Comparison of ENCODE assay signal across 21 cellular contexts in the genomic region with DNA sequence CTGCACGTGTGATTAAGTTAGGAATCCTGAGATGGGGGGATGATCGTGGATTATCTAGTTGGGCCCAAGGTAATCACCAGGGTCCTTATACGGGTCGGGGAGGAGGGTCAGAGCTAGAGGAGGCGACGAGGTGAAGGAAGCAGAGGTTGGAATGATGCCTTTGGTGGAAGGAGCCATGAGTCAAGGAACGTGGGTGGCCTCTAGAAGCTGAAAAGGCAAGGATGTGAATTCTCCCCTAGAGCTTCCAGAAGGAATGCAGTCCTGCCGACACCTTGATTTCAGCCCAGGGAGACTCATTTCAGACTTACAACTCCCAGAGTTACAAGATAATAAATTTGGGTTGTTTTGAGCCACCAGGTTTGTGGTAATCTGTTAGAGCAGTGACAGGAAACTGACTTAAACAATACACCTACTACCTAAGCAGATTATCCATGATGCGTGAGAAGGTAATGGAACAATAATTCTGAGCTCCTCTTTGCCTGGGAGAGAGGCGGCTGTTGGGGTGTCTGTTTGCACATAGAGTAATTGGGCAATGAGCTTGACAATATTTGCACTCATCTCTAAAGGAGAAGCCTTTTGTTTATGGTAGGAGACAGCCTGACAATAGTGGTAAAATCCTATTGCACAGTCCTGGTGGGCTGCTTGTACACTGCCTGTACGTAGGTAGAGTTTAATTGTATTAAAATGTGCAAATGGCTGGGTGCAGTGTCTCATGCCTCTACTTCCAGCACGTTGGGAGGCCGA.
A peak's percentile ranks its signal among the peaks of the same experiment; 100 is the strongest.
DNase-seq lines count a peak whose midpoint lies in the region; ATAC-seq, FAIRE-seq and TF ChIP-seq lines count a peak whose summit lies in the region.
"Had no signal": no experiment of that assay in that cellular context is flagged by ENCODE, and none has a peak within 500 bp of the region (broad histone marks: within the 10 kb centered on the region; RNA-seq: fewer than 3 reads in every experiment).

No MANE protein-coding gene starts in this region.

- no peak overlapping the region for H3K4me3 ChIP-seq in CD4-positive, CD25-positive, alpha-beta regulatory T cell (ENCODE audit: low read depth, low read length)
- no peak overlapping the region for H3K4me3 ChIP-seq in lower lobe of right lung
- no peak overlapping the region for H3K4me3 ChIP-seq in esophagus squamous epithelium
- H3K4me3 ChIP-seq: A549, body of pancreas, tibial nerve had no signal

- 69 to 70% methylated on average over 12 to 13 of the region's 13 CpGs for WGBS in esophagus squamous epithelium, 2 donors

- peak; percentile 50 for DNase-seq in NCI-H510A treated with DMSO at 0.1 percent for 48 hours (lab: John Stamatoyannopoulos, UW)
- no peak for DNase-seq in NCI-H510A (lab: John Stamatoyannopoulos, UW)
- DNase-seq in CD4-positive, CD25-positive, alpha-beta regulatory T cell, result no peak
- DNase-seq in lower lobe of right lung, result peak; percentile 4
- DNase-seq in esophagus squamous epithelium (lab: John Stamatoyannopoulos, UW), result no peak
- no peak for DNase-seq in HTR-8/SVneo (ENCODE audit: insufficient read length, low spot score)
- no peak for DNase-seq in activated CD4-positive, alpha-beta T cell treated with anti-CD3 and anti-CD28 coated beads for 4 hours
- DNase-seq: activated CD4-positive, alpha-beta T cell treated with anti-CD3 and anti-CD28 coated beads, Interleukin-2, amount 50 U/mL, for 48 hours; activated gamma-delta T cell treated with Interleukin-2 at 50 U/mL for 16 hours; dermis blood vessel endothelial cell; DMS 273 treated with DMSO at 0.1 percent for 48 hours; HFFc6; midbrain had no signal

- no peaks in the 10 kb centered on the region for H3K27me3 Mint-ChIP-seq in CD4-positive, CD25-positive, alpha-beta regulatory T cell
- peaks cover 3% of the 10 kb centered on the region for H3K27me3 Mint-ChIP-seq in activated T-helper 17 cell treated with anti-CD3 and anti-CD28 coated beads, Interleukin-2, amount 50 U/mL, for 72 hours

- no peak for FAIRE-seq in HTR-8/SVneo (lab: Jason Lieb, UNC)
- FAIRE-seq: A549, frontal cortex had no signal

- H3K9me3 Mint-ChIP-seq in CD4-positive, CD25-positive, alpha-beta regulatory T cell, result peaks cover 0 to 2% (median 0%) of the 10 kb centered on the region in 7 donors
- H3K9me3 Mint-ChIP-seq in activated T-helper 17 cell treated with anti-CD3 and anti-CD28 coated beads, Interleukin-2, amount 50 U/mL, for 72 hours, result no peaks in the 10 kb centered on the region
- H3K9me3 Mint-ChIP-seq: stimulated activated effector memory CD8-positive, alpha-beta T cell treated with anti-CD3 and anti-CD28 coated beads, Interleukin-12 subunit alpha, Interleukin-12 subunit beta, amount 100 ng/mL, for 72 hours had no signal

- TF ChIP-seq POLR2A in esophagus squamous epithelium (IDR thresholded peaks at IDR 0.05), result no peak

- no peak overlapping the region for H3K4me3 Mint-ChIP-seq in CD4-positive, CD25-positive, alpha-beta regulatory T cell
- H3K4me3 Mint-ChIP-seq in activated T-helper 17 cell treated with anti-CD3 and anti-CD28 coated beads, Interleukin-2, amount 50 U/mL, for 72 hours, result no peak overlapping the region
- H3K4me3 Mint-ChIP-seq: HFFc6; stimulated activated effector memory CD8-positive, alpha-beta T cell treated with anti-CD3 and anti-CD28 coated beads, Interleukin-12 subunit alpha, Interleukin-12 subunit beta, amount 100 ng/mL, for 72 hours had no signal

- intact Hi-C loops in lower lobe of right lung (cut with DNase I), result no loop called here
- intact Hi-C loops in esophagus squamous epithelium (cut with DNase I), result loop anchor here (10.0 kb wide), 1 partner anchor 113 kb away; no protein-coding TSS in a partner anchor

- peak overlapping the region; percentile 20 to 67 (median 32) for H3K27ac Mint-ChIP-seq in CD4-positive, CD25-positive, alpha-beta regulatory T cell
- H3K27ac Mint-ChIP-seq in activated T-helper 17 cell treated with anti-CD3 and anti-CD28 coated beads, Interleukin-2, amount 50 U/mL, for 72 hours, result no peak overlapping the region
- H3K27ac Mint-ChIP-seq: HFFc6 had no signal

- H3K27ac ChIP-seq in CD4-positive, CD25-positive, alpha-beta regulatory T cell (ENCODE audit: insufficient read depth, low read length, poor library complexity, severe bottlenecking), result no peak overlapping the region
- H3K27ac ChIP-seq in lower lobe of right lung (no peak overlapping the region), esophagus squamous epithelium (no peak overlapping the region)
- H3K27ac ChIP-seq: body of pancreas, C4-2B, KMS-11, tibial nerve had no signal

- H3K36me3 ChIP-seq in CD4-positive, CD25-positive, alpha-beta regulatory T cell (ENCODE audit: control insufficient read depth, insufficient read depth, low read length), result no peaks in the 10 kb centered on the region
- H3K36me3 ChIP-seq in lower lobe of right lung (no peaks in the 10 kb centered on the region), esophagus squamous epithelium (no peaks in the 10 kb centered on the region)
- H3K36me3 ChIP-seq: tibial nerve had no signal

- no peaks in the 10 kb centered on the region for H3K27me3 ChIP-seq in CD4-positive, CD25-positive, alpha-beta regulatory T cell (ENCODE audit: control insufficient read depth, insufficient read depth, low read length)
- no peaks in the 10 kb centered on the region for H3K27me3 ChIP-seq in lower lobe of right lung (ENCODE audit: low read depth)
- H3K27me3 ChIP-seq in esophagus squamous epithelium, result no peaks in the 10 kb centered on the region
- H3K27me3 ChIP-seq: body of pancreas, tibial nerve had no signal

- H3K4me1 ChIP-seq in CD4-positive, CD25-positive, alpha-beta regulatory T cell (ENCODE audit: control insufficient read depth, insufficient read depth, low read length, poor library complexity, severe bottlenecking), result peaks cover 4% of the 10 kb centered on the region
- H3K4me1 ChIP-seq in lower lobe of right lung (no peaks in the 10 kb centered on the region), esophagus squamous epithelium (no peaks in the 10 kb centered on the region)
- H3K4me1 ChIP-seq: body of pancreas, tibial nerve had no signal

- peaks cover 0 to 6% (median 1%) of the 10 kb centered on the region in 4 donors for H3K4me1 Mint-ChIP-seq in CD4-positive, CD25-positive, alpha-beta regulatory T cell
- H3K4me1 Mint-ChIP-seq in activated T-helper 17 cell treated with anti-CD3 and anti-CD28 coated beads, Interleukin-2, amount 50 U/mL, for 72 hours, result no peaks in the 10 kb centered on the region
- H3K4me1 Mint-ChIP-seq: stimulated activated effector memory CD8-positive, alpha-beta T cell treated with anti-CD3 and anti-CD28 coated beads, Interleukin-12 subunit alpha, Interleukin-12 subunit beta, amount 100 ng/mL, for 72 hours had no signal

- no peak for ATAC-seq in CD4-positive, CD25-positive, alpha-beta regulatory T cell (ENCODE audit: low read depth in 2 of 2)
- peak; percentile 24 for ATAC-seq in activated T-helper 17 cell treated with anti-CD3 and anti-CD28 coated beads, Interleukin-2, amount 50 U/mL, for 72 hours (replicated peaks)
- ATAC-seq in lower lobe of right lung, result no peak
- ATAC-seq: A549; body of pancreas; stimulated activated effector memory CD8-positive, alpha-beta T cell treated with anti-CD3 and anti-CD28 coated beads, Interleukin-12 subunit alpha, Interleukin-12 subunit beta, amount 100 ng/mL, for 72 hours had no signal

- H3K36me3 Mint-ChIP-seq in CD4-positive, CD25-positive, alpha-beta regulatory T cell, result no peaks in the 10 kb centered on the region
- no peaks in the 10 kb centered on the region for H3K36me3 Mint-ChIP-seq in activated T-helper 17 cell treated with anti-CD3 and anti-CD28 coated beads, Interleukin-2, amount 50 U/mL, for 72 hours (ENCODE audit: low read depth)
- H3K36me3 Mint-ChIP-seq: stimulated activated effector memory CD8-positive, alpha-beta T cell treated with anti-CD3 and anti-CD28 coated beads, Interleukin-12 subunit alpha, Interleukin-12 subunit beta, amount 100 ng/mL, for 72 hours had no signal

- TF ChIP-seq CTCF in lower lobe of right lung (IDR thresholded peaks at IDR 0.05), result no peak
- no peak for TF ChIP-seq CTCF in esophagus squamous epithelium (IDR thresholded peaks at IDR 0.05)

- no peaks in the 10 kb centered on the region for H3K9me3 ChIP-seq in CD4-positive, CD25-positive, alpha-beta regulatory T cell (ENCODE audit: control insufficient read depth in 2 of 2, low read length in 2 of 2)
- H3K9me3 ChIP-seq in lower lobe of right lung (no peaks in the 10 kb centered on the region), esophagus squamous epithelium (no peaks in the 10 kb centered on the region)
- H3K9me3 ChIP-seq: body of pancreas had no signal

Comparison
In these comparisons a context has a peak if more than half of its experiments do, and no peak if none do; other contexts are left out.
1. DNase-seq: peak in NCI-H510A treated with DMSO at 0.1 percent for 48 hours (single experiment) and lower lobe of right lung (single experiment); none in NCI-H510A (single experiment), CD4-positive, CD25-positive, alpha-beta regulatory T cell (0 of 3), esophagus squamous epithelium (single experiment), HTR-8/SVneo (single experiment) and activated CD4-positive, alpha-beta T cell treated with anti-CD3 and anti-CD28 coated beads for 4 hours (0 of 2).